21 cellular contexts compared by ENCODE assay signal in the genomic region with DNA sequence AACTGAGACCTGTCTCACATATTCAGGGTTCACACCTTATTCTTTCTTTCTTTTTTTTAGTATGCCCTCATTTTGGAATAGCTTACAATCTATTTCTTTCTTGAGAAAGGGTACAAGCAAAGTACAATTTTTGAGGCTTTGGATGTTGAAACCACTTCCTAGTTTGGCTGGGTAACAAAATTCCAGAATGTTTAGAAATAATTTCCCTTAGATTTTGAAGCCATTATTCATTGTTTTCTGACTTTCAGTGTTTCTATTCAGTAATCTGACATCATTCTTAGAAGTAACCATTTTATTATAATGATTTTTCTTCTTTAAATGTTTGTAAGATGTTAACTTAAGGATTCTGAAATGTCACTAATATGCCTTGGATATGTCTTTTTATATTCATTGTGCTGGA. TPM values are rescaled to one million over a fixed set of nuclear protein-coding genes. Genes with fewer than 3 reads are reported as not detected.
DNase-seq lines count a peak whose midpoint lies in the region; ATAC-seq and TF ChIP-seq lines count a peak whose summit lies in the region.
"Had no signal": no experiment of that assay in that cellular context is flagged by ENCODE, and none has a peak within 500 bp of the region (broad histone marks: within the 10 kb centered on the region; RNA-seq: fewer than 3 reads in every experiment).

No MANE protein-coding gene starts in this region.

- H3K4me3 ChIP-seq in AG10803 (ENCODE audit: low read length) (no peak overlapping the region), fibroblast of mammary gland (ENCODE audit: control insufficient read depth, low read depth, low read length) (no peak overlapping the region)
- H3K4me3 ChIP-seq: A549; BLaER1 treated with 17β-estradiol and CSF1 and Interleukin-3, amounts not matched to agents 10 nM and 100 nM; GM12878; GM23338 had no signal

- ATAC-seq in esophagus mucosa = no peak
- ATAC-seq: A549; CD8-positive, alpha-beta T cell; GM12878; GM23338 had no signal

- DNase-seq in AG10803 (ENCODE audit: low read depth) (peak; percentile 25), astrocyte of the hippocampus (ENCODE audit: low read depth, low spot score) (peak; percentile 51), fibroblast of mammary gland (ENCODE audit: low read depth) (peak; percentile 27), iris pigment epithelial cell (ENCODE audit: low read depth) (peak; percentile 31), middle frontal gyrus (ENCODE audit: extremely low spot score, low spot score) (no peak)
- DNase-seq in activated effector memory CD4-positive, alpha-beta T cell treated with anti-CD3 and anti-CD28 coated beads, Interleukin-2, amount 50 U/mL, for 16 hours = no peak
- no peak for DNase-seq in activated naive CD4-positive, alpha-beta T cell (lab: John Stamatoyannopoulos, UW)
- DNase-seq: Calu3; CD8-positive, alpha-beta T cell; DMS53; DND-41; EL; HCEC 1CT; HFFc6; IMR-90 had no signal

- no peak for TF ChIP-seq CTCF in AG10803 (conservative IDR thresholded peaks at IDR 0.05; ENCODE audit: low read length)
- TF ChIP-seq CTCF in fibroblast of mammary gland (conservative IDR thresholded peaks at IDR 0.05; ENCODE audit: control insufficient read depth, insufficient read depth, low read depth, low read length) = no peak

RNA-seq across cellular contexts. Expression of gene ST8SIA1, which starts 28.2 kb away (rescaled TPM):
- total RNA-seq in esophagus mucosa = 1.5 TPM
- total RNA-seq: Calu3, G401, HFFc6, IMR-90 had no signal

Comparison
In these comparisons a context has a peak if more than half of its experiments do, and no peak if none do; other contexts are left out.
1. DNase-seq: peak in AG10803 (single experiment), astrocyte of the hippocampus (single experiment), fibroblast of mammary gland (single experiment) and iris pigment epithelial cell (single experiment); none in activated effector memory CD4-positive, alpha-beta T cell treated with anti-CD3 and anti-CD28 coated beads, Interleukin-2, amount 50 U/mL, for 16 hours (single experiment), activated naive CD4-positive, alpha-beta T cell (0 of 4) and middle frontal gyrus (single experiment).